In the genomic region with DNA sequence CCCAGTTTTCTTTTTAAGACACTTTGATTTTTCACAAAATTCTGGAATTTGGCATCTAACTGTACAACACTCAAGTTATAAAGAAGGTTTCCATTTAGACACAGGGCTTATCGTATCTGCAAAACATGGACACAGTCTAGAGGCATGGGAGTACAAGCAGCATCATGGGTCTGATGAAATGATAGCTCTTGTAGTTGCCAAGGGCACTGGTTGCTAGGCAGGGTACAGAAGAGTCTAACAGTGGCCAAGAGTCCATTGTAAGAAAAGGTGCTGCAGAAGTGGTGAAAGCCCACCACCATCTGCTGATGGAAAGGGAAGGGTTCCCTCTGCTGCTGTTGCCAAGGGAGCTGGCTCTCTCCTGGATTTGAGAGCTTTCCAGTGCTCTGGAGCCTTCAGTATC, we compare ENCODE assay signal across 28 cellular contexts. TPM values are rescaled to one million over a fixed set of nuclear protein-coding genes. Genes with fewer than 3 reads are reported as not detected.
"Had no signal": no experiment of that assay in that cellular context is flagged by ENCODE, and none has a peak within 500 bp of the region (broad histone marks: within the 10 kb centered on the region; RNA-seq: fewer than 3 reads in every experiment).

No MANE protein-coding gene starts in this region.

- H3K4me3 ChIP-seq: coronary artery, esophagus squamous epithelium, heart right ventricle, lung, ovary, psoas muscle, right lobe of liver, transverse colon, vagina had no signal

- H3K36me3 ChIP-seq: esophagus squamous epithelium, heart right ventricle, ovary, right lobe of liver, transverse colon, vagina had no signal

- H3K27me3 ChIP-seq: heart right ventricle, ovary, right lobe of liver, transverse colon, vagina had no signal

- DNase-seq: dermis blood vessel endothelial cell; effector memory CD4-positive, alpha-beta T cell; esophagus squamous epithelium; foreskin melanocyte; glutamatergic neuron; heart right ventricle; hippocampal formation; left colon; natural killer cell; occipital lobe; ovary; posterior cingulate gyrus; psoas muscle; right lobe of liver; small intestine; stimulated activated CD4-positive, alpha-beta T cell treated with anti-CD3 and anti-CD28 coated beads, Interleukin-15, amount 100 ng/mL, for 24 hours; stimulated activated CD4-positive, alpha-beta T cell treated with anti-CD3 and anti-CD28 coated beads, Interleukin-2, amount 100 ng/mL, for 48 hours; stimulated activated naive B cell treated with anti-CD40 and anti-IgM and Interleukin-4, amounts not matched to agents 10 μg/mL and 1 μg/mL and 100 μg/mL, for 72 hours; transverse colon had no signal

- H3K9me3 ChIP-seq: esophagus squamous epithelium, heart right ventricle, ovary, psoas muscle, right lobe of liver, transverse colon, vagina had no signal

- ATAC-seq: left colon; natural killer cell; psoas muscle; right lobe of liver; stimulated activated naive B cell treated with anti-CD40 and anti-IgM and Interleukin-4, amounts not matched to agents 10 μg/mL and 1 μg/mL and 100 μg/mL, for 72 hours had no signal

- H3K27ac Mint-ChIP-seq: memory B cell; natural killer cell; stimulated activated naive B cell treated with anti-CD40 and anti-IgM and Interleukin-4, amounts not matched to agents 10 μg/mL and 1 μg/mL and 100 μg/mL, for 72 hours; stimulated activated naive CD8-positive, alpha-beta T cell treated with anti-CD3 and anti-CD28 coated beads, Interleukin-15, Interleukin-2, amounts not matched to agents 100 ng/mL and 50 ng/mL, for 24 hours had no signal

- H3K27ac ChIP-seq: esophagus squamous epithelium, ovary, psoas muscle, right lobe of liver, transverse colon, vagina had no signal

- H3K36me3 Mint-ChIP-seq: memory B cell; natural killer cell; stimulated activated naive B cell treated with anti-CD40 and anti-IgM and Interleukin-4, amounts not matched to agents 10 μg/mL and 1 μg/mL and 100 μg/mL, for 72 hours had no signal

- H3K4me3 Mint-ChIP-seq: memory B cell; natural killer cell; stimulated activated naive B cell treated with anti-CD40 and anti-IgM and Interleukin-4, amounts not matched to agents 10 μg/mL and 1 μg/mL and 100 μg/mL, for 72 hours; stimulated activated naive CD8-positive, alpha-beta T cell treated with anti-CD3 and anti-CD28 coated beads, Interleukin-15, Interleukin-2, amounts not matched to agents 100 ng/mL and 50 ng/mL, for 24 hours had no signal

- H3K4me1 Mint-ChIP-seq: natural killer cell; stimulated activated naive B cell treated with anti-CD40 and anti-IgM and Interleukin-4, amounts not matched to agents 10 μg/mL and 1 μg/mL and 100 μg/mL, for 72 hours had no signal

- H3K27me3 Mint-ChIP-seq: stimulated activated naive B cell treated with anti-CD40 and anti-IgM and Interleukin-4, amounts not matched to agents 10 μg/mL and 1 μg/mL and 100 μg/mL, for 72 hours; stimulated activated naive CD8-positive, alpha-beta T cell treated with anti-CD3 and anti-CD28 coated beads, Interleukin-15, Interleukin-2, amounts not matched to agents 100 ng/mL and 50 ng/mL, for 24 hours had no signal

- H3K9me3 Mint-ChIP-seq: stimulated activated naive B cell treated with anti-CD40 and anti-IgM and Interleukin-4, amounts not matched to agents 10 μg/mL and 1 μg/mL and 100 μg/mL, for 72 hours had no signal

- H3K4me1 ChIP-seq: esophagus squamous epithelium, psoas muscle, right lobe of liver, vagina had no signal

RNA-seq across cellular contexts. Expression of gene MYOCD, which starts 20.8 kb away (rescaled TPM):
- total RNA-seq: endothelial cell of umbilical vein, mononuclear cell, natural killer cell, renal cortical epithelial cell had no signal
- polyA plus RNA-seq: endothelial cell of umbilical vein, neural cell had no signal
